ENCODE assay signal across 8 cellular contexts in the genomic region with DNA sequence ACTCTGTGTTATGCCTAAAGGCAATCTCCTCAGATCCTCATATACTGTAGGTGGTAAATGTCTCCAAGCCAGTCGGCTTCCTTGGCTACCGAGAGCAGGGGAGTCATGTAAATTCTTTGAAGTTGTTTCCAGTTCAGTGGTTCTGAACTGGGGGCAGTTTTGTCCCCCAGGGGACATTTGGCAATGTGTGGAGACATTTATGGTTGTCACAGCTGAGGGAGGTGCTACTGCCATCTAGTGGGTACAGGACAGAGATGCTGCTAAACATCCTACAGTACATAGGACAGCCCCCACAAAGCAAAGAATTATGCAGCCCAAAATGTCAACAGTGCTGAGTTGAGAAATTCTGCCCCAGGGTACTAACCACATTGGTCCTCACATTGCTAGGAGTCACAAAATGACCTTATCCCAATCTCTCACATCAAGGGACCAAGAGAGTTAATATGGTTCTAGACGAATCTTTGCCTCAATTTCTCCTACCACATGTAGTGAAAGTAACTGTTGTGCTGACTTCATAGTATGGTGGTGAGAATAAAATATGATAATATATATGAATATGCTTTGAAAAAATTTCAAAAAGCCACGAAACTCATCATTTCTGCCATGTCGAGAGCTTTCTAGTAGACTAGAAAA.
DNase-seq lines count a peak whose midpoint lies in the region; ATAC-seq and TF ChIP-seq lines count a peak whose summit lies in the region.

No MANE protein-coding gene starts in this region.

- in situ Hi-C loops in gastrocnemius medialis (cut with MboI; ENCODE audit: low sequenced_read_pairs in 4 of 4): loop anchor here in 1 of 4 donors (10.0 kb wide), 1 partner anchor 226 kb away; no protein-coding TSS in a partner anchor

- H3K36me3 ChIP-seq in HCT116 (ENCODE audit: control insufficient read depth in 1 of 2, insufficient read depth in 2 of 2, low read length in 2 of 2) (no peaks in the 10 kb centered on the region), gastrocnemius medialis (no peaks in the 10 kb centered on the region)

- BruUV-seq in HCT116 (replicated peaks; lab: Mats Ljungman, UMichigan): no TSS peak

- RAD21 ChIA-PET in HCT116 (lab: Charles Lee; ENCODE audit: low non-redundant PET in 1 of 2, low total read pairs in 2 of 2, uncharacterized antibody in 2 of 2, unreplicated experiment in 2 of 2): interaction anchor here in 1 of 2 experiments (1.1 kb wide), 1 partner anchor 286 kb away, joined by 6 read pairs; no protein-coding TSS in a partner anchor

- no peak overlapping the region for H3K4me2 ChIP-seq in HCT116 (ENCODE audit: low read length)

- H3K27me3 ChIP-seq in AG04450 (ENCODE audit: control insufficient read depth, insufficient read depth, low read length): no peaks in the 10 kb centered on the region
- no peaks in the 10 kb centered on the region for H3K27me3 ChIP-seq in HCT116 (ENCODE audit: insufficient read depth, low read length)
- no peaks in the 10 kb centered on the region for H3K27me3 ChIP-seq in gastrocnemius medialis

- POLR2A ChIA-PET in AG04450 (lab: Yijun Ruan, JAX) (no interaction called here), HCT116 (lab: Charles Lee) (no interaction called here)

- TF ChIP-seq CTCF in AG04450 (IDR thresholded peaks at IDR 0.05; ENCODE audit: low read depth, low read length) (peak; percentile 75), GM12864 (IDR thresholded peaks at IDR 0.05; ENCODE audit: low read depth, low read length, missing control alignments) (peak; percentile 92), HCT116 (IDR thresholded peaks at IDR 0.05 in 2 of 3, conservative IDR thresholded peaks at IDR 0.05 in 1 of 3; ENCODE audit: borderline replicate concordance in 1 of 3, insufficient read depth in 1 of 3, low read depth in 2 of 3, low read length in 2 of 3) (peak; percentile 62 to 89 (median 85)), gastrocnemius medialis (IDR thresholded peaks at IDR 0.05 in 4 of 5, conservative IDR thresholded peaks at IDR 0.05 in 1 of 5) (peak in 3 of 5 experiments; percentile 34 to 54 (median 46))

- no peak overlapping the region for H3K9ac ChIP-seq in HCT116 (ENCODE audit: low read length)

- no peaks in the 10 kb centered on the region for H3K4me1 ChIP-seq in HCT116 (ENCODE audit: control insufficient read depth in 1 of 2, insufficient read depth in 2 of 2, low read length in 2 of 2)
- H3K4me1 ChIP-seq in gastrocnemius medialis: no peaks in the 10 kb centered on the region

- H3K9me3 ChIP-seq in AG04450 (ENCODE audit: control insufficient read depth, insufficient read depth, low read length) (no peaks in the 10 kb centered on the region), HCT116 (ENCODE audit: control insufficient read depth in 1 of 2, insufficient read depth in 1 of 2, low read depth in 1 of 2, low read length in 2 of 2) (no peaks in the 10 kb centered on the region), gastrocnemius medialis (no peaks in the 10 kb centered on the region)

- no peaks in the 10 kb centered on the region for H4K20me1 ChIP-seq in HCT116 (ENCODE audit: insufficient read depth)

- peak; percentile 97 for ATAC-seq in HCT116
- peak in 1 of 2 donors; percentile 30 for ATAC-seq in gastrocnemius medialis

- H3K4me3 ChIP-seq in AG04450 (ENCODE audit: low read depth, low read length): no peak overlapping the region
- no peak overlapping the region for H3K4me3 ChIP-seq in GM12864 (ENCODE audit: low read depth, low read length)
- H3K4me3 ChIP-seq in HCT116 (replicated peaks in 1 of 2; ENCODE audit: low read depth in 1 of 2, low read length in 2 of 2): no peak overlapping the region
- no peak overlapping the region for H3K4me3 ChIP-seq in gastrocnemius medialis

- intact Hi-C loops in HCT116 (cut with micrococcal nuclease) (loop anchor here (1.0 kb wide), 2 partner anchors 223 to 286 kb away; no protein-coding TSS in a partner anchor), gastrocnemius medialis (cut with DNase I; ENCODE audit: low total_unique reads) (loop anchor here (5.0 kb wide), 1 partner anchor 223 kb away; no protein-coding TSS in a partner anchor)

- H3K27ac ChIP-seq in AG04450 (ENCODE audit: low read depth, low read length) (no peak overlapping the region), HCT116 (ENCODE audit: low read depth, low read length) (no peak overlapping the region), gastrocnemius medialis (no peak overlapping the region)

- no peaks in the 10 kb centered on the region for H3K9me2 ChIP-seq in HCT116 (ENCODE audit: insufficient read depth)

- no peaks in the 10 kb centered on the region for H3K79me2 ChIP-seq in HCT116 (ENCODE audit: insufficient read depth, low read length)

- DNase-seq in AG04450 (ENCODE audit: low read depth, low spot score): no peak
- DNase-seq in GM12864 (ENCODE audit: low read depth): no peak
- DNase-seq in HCT116 (ENCODE audit: low read depth, low spot score): peak; percentile 21
- DNase-seq in Kasumi-1 (lab: John Stamatoyannopoulos, UW): peak; percentile 59 to 74
- DNase-seq in T1000 (lab: John Stamatoyannopoulos, UW): peak; percentile 33
- DNase-seq in glomerular visceral epithelial cell (ENCODE audit: extremely low spot score): peak; percentile 30
- peak; percentile 3 to 12 for DNase-seq in gastrocnemius medialis
- no peak for DNase-seq in activated CD8-positive, alpha-beta memory T cell treated with anti-CD3 and anti-CD28 coated beads for 24 hours

- TF ChIP-seq POLR2A in HCT116 (IDR thresholded peaks at IDR 0.05; ENCODE audit: borderline replicate concordance, extremely low read depth, insufficient read depth, insufficient read length): no peak
- TF ChIP-seq POLR2A in gastrocnemius medialis (IDR thresholded peaks at IDR 0.05): no peak

- CTCF ChIA-PET in AG04450 (lab: Charles Lee): interaction anchor here (0.8 to 2.8 kb wide), 5 partner anchors 8 to 223 kb away, joined by 3 to 20 read pairs (median 5); no protein-coding TSS in a partner anchor
- CTCF ChIA-PET in HCT116 (lab: Charles Lee): interaction anchor here (0.7 to 1.0 kb wide), 3 partner anchors 225 to 286 kb away, joined by 3 to 5 read pairs (median 3); no protein-coding TSS in a partner anchor

- H2AFZ ChIP-seq in HCT116 (ENCODE audit: low read depth, low read length, poor library complexity, severe bottlenecking): peak overlapping the region; percentile 72

- TF ChIP-seq RAD21 in HCT116 (IDR thresholded peaks at IDR 0.05; ENCODE audit: low read depth): peak; percentile 73

TF ChIP-seq in HCT116, 20 proteins besides CTCF, POLR2A, EP300 and RAD21:
- TF ChIP-seq SIN3A (IDR thresholded peaks at IDR 0.05; ENCODE audit: low read depth): no peak
- 0 out of 2 replicates have a peak, but pooled peaks have one; percentile 13 for TF ChIP-seq CBX3 (IDR thresholded peaks at IDR 0.05; ENCODE audit: low read depth)
- TF ChIP-seq, protein P1, sequence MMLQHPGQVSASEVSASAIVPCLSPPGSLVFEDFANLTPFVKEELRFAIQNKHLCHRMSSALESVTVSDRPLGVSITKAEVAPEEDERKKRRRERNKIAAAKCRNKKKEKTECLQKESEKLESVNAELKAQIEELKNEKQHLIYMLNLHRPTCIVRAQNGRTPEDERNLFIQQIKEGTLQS (IDR thresholded peaks at IDR 0.05): no peak

Comparison
In these comparisons a context has a peak if more than half of its experiments do, and no peak if none do; other contexts are left out.
1. DNase-seq: peak in HCT116 (single experiment), Kasumi-1 (2 of 2), T1000 (single experiment), glomerular visceral epithelial cell (single experiment) and gastrocnemius medialis (2 of 2); none in AG04450 (single experiment), GM12864 (single experiment) and activated CD8-positive, alpha-beta memory T cell treated with anti-CD3 and anti-CD28 coated beads for 24 hours (single experiment).
2. Peak in every context shown above with its lines, with median percentiles within 50 percentile points of each other: CTCF ChIP-seq.